12 cellular contexts compared by ENCODE assay signal in genomic region chr2:153235516-153235915, GRCh38.
A peak's percentile ranks its signal among the peaks of the same experiment; 100 is the strongest.
DNase-seq lines count a peak whose midpoint lies in the region; ATAC-seq, FAIRE-seq and TF ChIP-seq lines count a peak whose summit lies in the region.
"Had no signal": no experiment of that assay in that cellular context is flagged by ENCODE, and none has a peak within 500 bp of the region (broad histone marks: within the 10 kb centered on the region; RNA-seq: fewer than 3 reads in every experiment).

No MANE protein-coding gene starts in this region.

- no peaks in the 10 kb centered on the region for H3K36me3 ChIP-seq in esophagus muscularis mucosa

- H3K27me3 ChIP-seq in esophagus muscularis mucosa = no peaks in the 10 kb centered on the region

- peaks cover 5 to 8% of the 10 kb centered on the region in 2 donors for H3K4me1 Mint-ChIP-seq in effector memory CD8-positive, alpha-beta T cell (ENCODE audit: low read depth in 2 of 2)
- H3K4me1 Mint-ChIP-seq: IgD-negative memory B cell had no signal

- H3K36me3 Mint-ChIP-seq in effector memory CD8-positive, alpha-beta T cell (ENCODE audit: insufficient read depth) = no peaks in the 10 kb centered on the region
- H3K36me3 Mint-ChIP-seq: brain, IgD-negative memory B cell had no signal

- DNase-seq in activated CD4-positive, alpha-beta T cell treated with anti-CD3 and anti-CD28 coated beads for 48 hours = peak; percentile 6
- no peak for DNase-seq in activated CD4-positive, alpha-beta T cell treated with anti-CD3 and anti-CD28 coated beads for 4 hours
- peak in 1 of 3 experiments; percentile 5 for DNase-seq in effector memory CD8-positive, alpha-beta T cell
- DNase-seq in HTR-8/SVneo (ENCODE audit: insufficient read length, low spot score) = no peak
- no peak for DNase-seq in AG08395 (ENCODE audit: low spot score)
- DNase-seq in esophagus muscularis mucosa (ENCODE audit: extremely low spot score) = no peak

- H3K4me3 ChIP-seq in esophagus muscularis mucosa = no peak overlapping the region
- H3K4me3 ChIP-seq: A549 had no signal

- no peak for TF ChIP-seq EP300 in esophagus muscularis mucosa (IDR thresholded peaks at IDR 0.05)

- H3K4me1 ChIP-seq in esophagus muscularis mucosa = no peaks in the 10 kb centered on the region
- H3K4me1 ChIP-seq: A549 had no signal

- no peak for TF ChIP-seq CTCF in esophagus muscularis mucosa (IDR thresholded peaks at IDR 0.05)

- H3K9me3 Mint-ChIP-seq in effector memory CD8-positive, alpha-beta T cell = no peaks in the 10 kb centered on the region

- H3K4me3 Mint-ChIP-seq in effector memory CD8-positive, alpha-beta T cell = peak overlapping the region in 1 of 2 donors; percentile 45
- H3K4me3 Mint-ChIP-seq: brain, IgD-negative memory B cell had no signal

- H3K27ac Mint-ChIP-seq in effector memory CD8-positive, alpha-beta T cell = peak overlapping the region in 1 of 2 donors; percentile 1
- H3K27ac Mint-ChIP-seq: brain, IgD-negative memory B cell had no signal

- WGBS in esophagus muscularis mucosa = 83% methylated on average over 1 of the region's 1 CpG

- no peak for TF ChIP-seq POLR2A in esophagus muscularis mucosa (IDR thresholded peaks at IDR 0.05; ENCODE audit: low read depth)

- no peaks in the 10 kb centered on the region for H3K9me3 ChIP-seq in esophagus muscularis mucosa
- H3K9me3 ChIP-seq: A549 had no signal

- no peak overlapping the region for H3K27ac ChIP-seq in esophagus muscularis mucosa (replicated peaks in 1 of 4)
- H3K27ac ChIP-seq: A549 had no signal

- peak; percentile 90 for ATAC-seq in GM21447 (IDR thresholded peaks at IDR 0.05; ENCODE audit: unreplicated experiment)
- peak; percentile 93 for ATAC-seq in HG03139 (IDR thresholded peaks at IDR 0.05; ENCODE audit: unreplicated experiment)
- ATAC-seq in effector memory CD8-positive, alpha-beta T cell (replicated peaks) = peak; percentile 89
- ATAC-seq: A549 had no signal

- no peak for FAIRE-seq in HTR-8/SVneo (lab: Jason Lieb, UNC)
- FAIRE-seq: A549, TTC549 had no signal

- no peaks in the 10 kb centered on the region for H3K27me3 Mint-ChIP-seq in effector memory CD8-positive, alpha-beta T cell

- intact Hi-C loops in esophagus muscularis mucosa (cut with DNase I) = no loop called here
